1 cellular context compared by ENCODE assay signal in the genomic region with DNA sequence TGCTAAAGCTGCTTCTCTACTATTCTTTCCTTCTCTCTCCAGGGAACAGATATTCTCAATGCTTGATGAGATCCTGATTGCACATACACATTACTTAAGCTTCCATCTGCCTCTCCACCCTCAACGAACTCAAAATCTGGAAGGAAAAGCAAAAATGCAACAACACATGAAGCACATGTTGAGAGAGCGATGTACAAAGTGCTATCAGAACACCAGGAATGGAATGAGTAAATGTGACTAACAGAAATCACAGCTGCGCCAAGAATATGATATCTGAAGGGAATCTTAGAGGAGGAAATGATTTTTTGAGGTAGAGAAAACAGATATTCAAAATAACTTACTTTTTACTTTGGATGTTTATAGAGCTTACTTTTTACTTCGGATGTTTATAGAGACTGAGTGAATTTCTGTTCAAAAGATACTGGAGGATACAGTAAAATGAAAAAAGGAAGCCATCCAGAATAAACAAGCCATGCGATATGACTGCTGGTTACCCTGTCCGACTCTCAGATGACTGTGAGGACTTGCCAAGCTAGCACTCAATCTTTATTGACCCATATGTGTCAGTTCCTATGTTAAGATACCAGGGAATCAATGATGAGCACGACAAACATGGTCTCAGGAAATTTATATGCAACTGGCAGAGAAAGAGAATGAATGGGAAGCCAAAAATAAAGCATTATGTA.
TF ChIP-seq lines count a peak whose summit lies in the region.

No MANE protein-coding gene starts in this region.

TF ChIP-seq in SK-N-SH, 30 proteins besides CTCF, POLR2A, EP300 and RAD21 (continued from another document):
- TF ChIP-seq EZH2phosphoT487 (IDR thresholded peaks at IDR 0.05; ENCODE audit: borderline replicate concordance, low read depth) (no peak), MXI1 (IDR thresholded peaks at IDR 0.05; ENCODE audit: low read depth, low read length) (no peak), FOXM1 (IDR thresholded peaks at IDR 0.05; ENCODE audit: low read depth) (no peak), TEAD4 (IDR thresholded peaks at IDR 0.05; ENCODE audit: borderline replicate concordance, insufficient read depth) (no peak), FOXJ3 (CRISPR knock-in tag; IDR thresholded peaks at IDR 0.05) (no peak)
- TF ChIP-seq, protein P1, sequence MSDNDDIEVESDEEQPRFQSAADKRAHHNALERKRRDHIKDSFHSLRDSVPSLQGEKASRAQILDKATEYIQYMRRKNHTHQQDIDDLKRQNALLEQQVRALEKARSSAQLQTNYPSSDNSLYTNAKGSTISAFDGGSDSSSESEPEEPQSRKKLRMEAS (IDR thresholded peaks at IDR 0.05; ENCODE audit: low read depth), result no peak
- TF ChIP-seq, protein P2, sequence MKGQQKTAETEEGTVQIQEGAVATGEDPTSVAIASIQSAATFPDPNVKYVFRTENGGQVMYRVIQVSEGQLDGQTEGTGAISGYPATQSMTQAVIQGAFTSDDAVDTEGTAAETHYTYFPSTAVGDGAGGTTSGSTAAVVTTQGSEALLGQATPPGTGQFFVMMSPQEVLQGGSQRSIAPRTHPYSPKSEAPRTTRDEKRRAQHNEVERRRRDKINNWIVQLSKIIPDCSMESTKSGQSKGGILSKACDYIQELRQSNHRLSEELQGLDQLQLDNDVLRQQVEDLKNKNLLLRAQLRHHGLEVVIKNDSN (IDR thresholded peaks at IDR 0.05; ENCODE audit: borderline replicate concordance, low read depth), result no peak
- TF ChIP-seq, protein P3, sequence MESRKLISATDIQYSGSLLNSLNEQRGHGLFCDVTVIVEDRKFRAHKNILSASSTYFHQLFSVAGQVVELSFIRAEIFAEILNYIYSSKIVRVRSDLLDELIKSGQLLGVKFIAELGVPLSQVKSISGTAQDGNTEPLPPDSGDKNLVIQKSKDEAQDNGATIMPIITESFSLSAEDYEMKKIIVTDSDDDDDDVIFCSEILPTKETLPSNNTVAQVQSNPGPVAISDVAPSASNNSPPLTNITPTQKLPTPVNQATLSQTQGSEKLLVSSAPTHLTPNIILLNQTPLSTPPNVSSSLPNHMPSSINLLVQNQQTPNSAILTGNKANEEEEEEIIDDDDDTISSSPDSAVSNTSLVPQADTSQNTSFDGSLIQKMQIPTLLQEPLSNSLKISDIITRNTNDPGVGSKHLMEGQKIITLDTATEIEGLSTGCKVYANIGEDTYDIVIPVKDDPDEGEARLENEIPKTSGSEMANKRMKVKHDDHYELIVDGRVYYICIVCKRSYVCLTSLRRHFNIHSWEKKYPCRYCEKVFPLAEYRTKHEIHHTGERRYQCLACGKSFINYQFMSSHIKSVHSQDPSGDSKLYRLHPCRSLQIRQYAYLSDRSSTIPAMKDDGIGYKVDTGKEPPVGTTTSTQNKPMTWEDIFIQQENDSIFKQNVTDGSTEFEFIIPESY (IDR thresholded peaks at IDR 0.05; ENCODE audit: borderline replicate concordance, low read depth), result no peak
- TF ChIP-seq, protein P4, sequence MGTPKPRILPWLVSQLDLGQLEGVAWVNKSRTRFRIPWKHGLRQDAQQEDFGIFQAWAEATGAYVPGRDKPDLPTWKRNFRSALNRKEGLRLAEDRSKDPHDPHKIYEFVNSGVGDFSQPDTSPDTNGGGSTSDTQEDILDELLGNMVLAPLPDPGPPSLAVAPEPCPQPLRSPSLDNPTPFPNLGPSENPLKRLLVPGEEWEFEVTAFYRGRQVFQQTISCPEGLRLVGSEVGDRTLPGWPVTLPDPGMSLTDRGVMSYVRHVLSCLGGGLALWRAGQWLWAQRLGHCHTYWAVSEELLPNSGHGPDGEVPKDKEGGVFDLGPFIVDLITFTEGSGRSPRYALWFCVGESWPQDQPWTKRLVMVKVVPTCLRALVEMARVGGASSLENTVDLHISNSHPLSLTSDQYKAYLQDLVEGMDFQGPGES (IDR thresholded peaks at IDR 0.05; ENCODE audit: low read depth, low read length), result no peak
